Comparison of ENCODE assay signal across 1 cellular context in genomic region chr2:158893474-158893873, GRCh38.
TF ChIP-seq lines count a peak whose summit lies in the region.

No MANE protein-coding gene starts in this region.

TF ChIP-seq in IMR-90, 13 proteins besides CTCF, POLR2A, EP300 and RAD21:
- no peak for TF ChIP-seq NFE2L2 (IDR thresholded peaks at IDR 0.05; ENCODE audit: low read depth, low read length)
- no peak for TF ChIP-seq MAFK (IDR thresholded peaks at IDR 0.05; ENCODE audit: low read depth, low read length)
